Comparison of ENCODE assay signal across 18 cellular contexts in genomic region chr5:175688352-175689146, GRCh38. TPM values are rescaled to one million over a fixed set of nuclear protein-coding genes. Genes with fewer than 3 reads are reported as not detected.
A peak's percentile ranks its signal among the peaks of the same experiment; 100 is the strongest.
DNase-seq lines count a peak whose midpoint lies in the region; ATAC-seq, FAIRE-seq and TF ChIP-seq lines count a peak whose summit lies in the region.
"Had no signal": no experiment of that assay in that cellular context is flagged by ENCODE, and none has a peak within 500 bp of the region (broad histone marks: within the 10 kb centered on the region; RNA-seq: fewer than 3 reads in every experiment).

No MANE protein-coding gene starts in this region.

- no peak overlapping the region for H3K4me3 ChIP-seq in lower lobe of right lung
- H3K4me3 ChIP-seq in upper lobe of left lung: no peak overlapping the region
- no peak overlapping the region for H3K4me3 ChIP-seq in uterus
- H3K4me3 ChIP-seq: cardiac muscle cell, Peyer's patch, testis had no signal

- H3K4me1 Mint-ChIP-seq in activated naive CD8-positive, alpha-beta T cell treated with anti-CD3 and anti-CD28 coated beads for 36 hours: peaks cover 37% of the 10 kb centered on the region

- no peak for TF ChIP-seq EP300 in upper lobe of left lung (IDR thresholded peaks at IDR 0.05)

- no peaks in the 10 kb centered on the region for H3K36me3 ChIP-seq in lower lobe of right lung
- no peaks in the 10 kb centered on the region for H3K36me3 ChIP-seq in upper lobe of left lung
- no peaks in the 10 kb centered on the region for H3K36me3 ChIP-seq in uterus
- H3K36me3 ChIP-seq: Peyer's patch had no signal

- no peak for FAIRE-seq in GM12892 (lab: Jason Lieb, UNC)
- FAIRE-seq: A204.1 had no signal

- no peaks in the 10 kb centered on the region for H3K9me3 Mint-ChIP-seq in activated naive CD4-positive, alpha-beta T cell treated with anti-CD3 and anti-CD28 coated beads, Interleukin-2, amount 50 U/mL, for 72 hours
- no peaks in the 10 kb centered on the region for H3K9me3 Mint-ChIP-seq in activated naive CD8-positive, alpha-beta T cell treated with anti-CD3 and anti-CD28 coated beads for 36 hours
- H3K9me3 Mint-ChIP-seq: activated naive CD4-positive, alpha-beta T cell treated with anti-CD3 and anti-CD28 coated beads, Interleukin-2, amount 50 U/mL, for 24 hours; natural killer cell treated with Interleukin-12 subunit alpha and Interleukin-12 subunit beta and Interleukin-15 and Interleukin-18, amount 100 ng/mL, for 72 hours had no signal

- TF ChIP-seq POLR2A in upper lobe of left lung (IDR thresholded peaks at IDR 0.05) (no peak), uterus (IDR thresholded peaks at IDR 0.05) (no peak), GM12892 (IDR thresholded peaks at IDR 0.05; ENCODE audit: low read depth, low read length) (no peak)

- intact Hi-C loops in lower lobe of right lung (cut with DNase I) (no loop called here), uterus (cut with DNase I; ENCODE audit: low total_unique reads) (no loop called here)

- peaks cover 29% of the 10 kb centered on the region for H3K4me1 ChIP-seq in lower lobe of right lung
- peaks cover 8 to 35% (median 15%) of the 10 kb centered on the region in 4 donors for H3K4me1 ChIP-seq in upper lobe of left lung
- H3K4me1 ChIP-seq in uterus: no peaks in the 10 kb centered on the region
- H3K4me1 ChIP-seq: Peyer's patch had no signal

- ATAC-seq in activated naive CD4-positive, alpha-beta T cell treated with anti-CD3 and anti-CD28 coated beads, Interleukin-2, amount 50 U/mL, for 72 hours: no peak
- no peak for ATAC-seq in lower lobe of right lung
- ATAC-seq in upper lobe of left lung (ENCODE audit: low FRiP score in 2 of 2): no peak
- ATAC-seq: activated CD4-positive, CD25-positive, alpha-beta regulatory T cell treated with anti-CD3 and anti-CD28 coated beads, Interleukin-2, amount 50 U/mL, for 24 hours; HCT116 had no signal

- TF ChIP-seq CTCF in lower lobe of right lung (IDR thresholded peaks at IDR 0.05) (no peak), upper lobe of left lung (IDR thresholded peaks at IDR 0.05) (no peak), uterus (IDR thresholded peaks at IDR 0.05) (no peak)

- H3K27ac ChIP-seq in lower lobe of right lung (peak overlapping the region; percentile 41), upper lobe of left lung (peak overlapping the region; percentile 46 to 74 (median 70)), uterus (no peak overlapping the region)
- H3K27ac ChIP-seq: cardiac muscle cell, testis had no signal

- H3K27ac Mint-ChIP-seq in activated naive CD4-positive, alpha-beta T cell treated with anti-CD3 and anti-CD28 coated beads, Interleukin-2, amount 50 U/mL, for 72 hours: peak overlapping the region; percentile 37 to 68
- peak overlapping the region; percentile 31 for H3K27ac Mint-ChIP-seq in activated naive CD8-positive, alpha-beta T cell treated with anti-CD3 and anti-CD28 coated beads for 36 hours
- H3K27ac Mint-ChIP-seq: natural killer cell treated with Interleukin-12 subunit alpha and Interleukin-12 subunit beta and Interleukin-15 and Interleukin-18, amount 100 ng/mL, for 72 hours had no signal

- H3K9me3 ChIP-seq in lower lobe of right lung (no peaks in the 10 kb centered on the region), upper lobe of left lung (no peaks in the 10 kb centered on the region), uterus (no peaks in the 10 kb centered on the region)
- H3K9me3 ChIP-seq: Peyer's patch, testis had no signal

- WGBS in upper lobe of left lung, 2 donors: 60 to 73% methylated on average over 6 to 12 of the region's 12 CpGs

- no peaks in the 10 kb centered on the region for H3K27me3 Mint-ChIP-seq in activated naive CD8-positive, alpha-beta T cell treated with anti-CD3 and anti-CD28 coated beads for 36 hours
- H3K27me3 Mint-ChIP-seq: activated naive CD4-positive, alpha-beta T cell treated with anti-CD3 and anti-CD28 coated beads, Interleukin-2, amount 50 U/mL, for 24 hours had no signal

- H3K27me3 ChIP-seq in lower lobe of right lung (ENCODE audit: low read depth): peaks cover 29% of the 10 kb centered on the region
- H3K27me3 ChIP-seq in upper lobe of left lung: no peaks in the 10 kb centered on the region
- H3K27me3 ChIP-seq in uterus: no peaks in the 10 kb centered on the region
- H3K27me3 ChIP-seq: cardiac muscle cell, Peyer's patch, testis had no signal

- peaks cover 2 to 13% of the 10 kb centered on the region in 2 donors for H3K36me3 Mint-ChIP-seq in activated naive CD4-positive, alpha-beta T cell treated with anti-CD3 and anti-CD28 coated beads, Interleukin-2, amount 50 U/mL, for 72 hours
- peaks cover 35% of the 10 kb centered on the region for H3K36me3 Mint-ChIP-seq in activated naive CD8-positive, alpha-beta T cell treated with anti-CD3 and anti-CD28 coated beads for 36 hours
- H3K36me3 Mint-ChIP-seq: natural killer cell treated with Interleukin-12 subunit alpha and Interleukin-12 subunit beta and Interleukin-15 and Interleukin-18, amount 100 ng/mL, for 72 hours had no signal

- DNase-seq in activated naive CD4-positive, alpha-beta T cell treated with anti-CD3 and anti-CD28 coated beads, Interleukin-2, amount 50 U/mL, for 72 hours (ENCODE audit: low spot score in 2 of 2): no peak
- no peak for DNase-seq in activated naive CD4-positive, alpha-beta T cell treated with anti-CD3 and anti-CD28 coated beads, Interleukin-2, amount 50 U/mL, for 16 hours
- no peak for DNase-seq in activated naive CD8-positive, alpha-beta T cell treated with anti-CD3 and anti-CD28 coated beads for 36 hours
- DNase-seq in lower lobe of right lung: no peak
- no peak for DNase-seq in upper lobe of left lung
- DNase-seq in NOMO-1 treated with DMSO at 0.1 percent for 48 hours (lab: John Stamatoyannopoulos, UW; ENCODE audit: unreplicated experiment): no peak
- DNase-seq in uterus: no peak
- no peak for DNase-seq in GM12892 (ENCODE audit: insufficient read length)
- DNase-seq: NCI-H2107, NCI-H748 treated with DMSO at 0.1 percent for 48 hours, testis had no signal

- no peak overlapping the region for H3K4me3 Mint-ChIP-seq in activated naive CD8-positive, alpha-beta T cell treated with anti-CD3 and anti-CD28 coated beads for 36 hours
- H3K4me3 Mint-ChIP-seq: activated naive CD4-positive, alpha-beta T cell treated with anti-CD3 and anti-CD28 coated beads, Interleukin-2, amount 50 U/mL, for 24 hours; natural killer cell treated with Interleukin-12 subunit alpha and Interleukin-12 subunit beta and Interleukin-15 and Interleukin-18, amount 100 ng/mL, for 72 hours had no signal

RNA-seq across cellular contexts. Expression of gene HRH2, which starts 30.7 kb away (rescaled TPM):
- 10 to 100 TPM; 13.7 to 28.8 TPM for total RNA-seq in activated naive CD4-positive, alpha-beta T cell treated with anti-CD3 and anti-CD28 coated beads, Interleukin-2, amount 50 U/mL, for 72 hours
- 10 to 100 TPM; 40.2 to 41.2 TPM for total RNA-seq in activated naive CD8-positive, alpha-beta T cell treated with anti-CD3 and anti-CD28 coated beads for 36 hours
- total RNA-seq in lower lobe of right lung (9.6 TPM), upper lobe of left lung (10 to 100 TPM in 2 of 6 donors, 1 to 10 TPM in 4; 3.8 to 16.8 (median 7.8) TPM), uterus (1 to 10 TPM in 2 of 4 donors, under 1 TPM in 1, not detected in 1; 0.51 to 4.4 (median 4.1) TPM)
- polyA plus RNA-seq in GM12892 (2012; ENCODE audit: missing spikeins): not detected

Comparison
In these comparisons a context has a peak if more than half of its experiments do, and no peak if none do; other contexts are left out.
1. H3K27ac ChIP-seq: peak in lower lobe of right lung (single experiment) and upper lobe of left lung (4 of 4); none in uterus (0 of 2).